In genomic region chr16:69494993-69495392, GRCh38 we compare ENCODE assay signal across 9 cellular contexts.
A peak's percentile ranks its signal among the peaks of the same experiment; 100 is the strongest.
DNase-seq lines count a peak whose midpoint lies in the region; ATAC-seq, FAIRE-seq and TF ChIP-seq lines count a peak whose summit lies in the region.
"Had no signal": no experiment of that assay in that cellular context is flagged by ENCODE, and none has a peak within 500 bp of the region (broad histone marks: within the 10 kb centered on the region; RNA-seq: fewer than 3 reads in every experiment).

No MANE protein-coding gene starts in this region.

- H3K27me3 ChIP-seq in Peyer's patch: no peaks in the 10 kb centered on the region

- TF ChIP-seq CTCF in Peyer's patch (IDR thresholded peaks at IDR 0.05): peak in 3 of 6 experiments; percentile 5 to 31 (median 24)

- no peaks in the 10 kb centered on the region for H3K36me3 ChIP-seq in Peyer's patch
- H3K36me3 ChIP-seq: heart left ventricle had no signal

- no peaks in the 10 kb centered on the region for H3K4me1 ChIP-seq in Peyer's patch
- H3K4me1 ChIP-seq: heart left ventricle had no signal

- in situ Hi-C loops in KBM-7 (cut with MboI; ENCODE audit: low pct_unique_long_range_greater_than_20kb, low sequenced_read_pairs): no loop called here

- no peak for FAIRE-seq in urothelium cell line (lab: Jason Lieb, UNC)

- DNase-seq in CD1c-positive myeloid dendritic cell (ENCODE audit: extremely low spot score) (peak; percentile 74), KBM-7 (peak; percentile 64), activated T-cell treated with anti-CD3 and anti-CD28 coated beads for 48 hours (ENCODE audit: low read depth) (peak; percentile 22), left colon (peak in 1 of 2 donors; percentile 10), H4 (ENCODE audit: low spot score) (no peak), urothelium cell line (ENCODE audit: low spot score) (no peak), Peyer's patch (no peak)

- no peak overlapping the region for H3K4me3 ChIP-seq in Peyer's patch
- H3K4me3 ChIP-seq: heart left ventricle had no signal

- no peaks in the 10 kb centered on the region for H3K9me3 ChIP-seq in Peyer's patch

- ATAC-seq in left colon: peak; percentile 47
- ATAC-seq in GM21619 (IDR thresholded peaks at IDR 0.05; ENCODE audit: unreplicated experiment): no peak

- intact Hi-C loops in left colon (cut with DNase I, micrococcal nuclease): no loop called here

- TF ChIP-seq POLR2A in Peyer's patch (IDR thresholded peaks at IDR 0.05): no peak

- no peak overlapping the region for H3K27ac ChIP-seq in Peyer's patch

Comparison
In these comparisons a context has a peak if more than half of its experiments do, and no peak if none do; other contexts are left out.
1. DNase-seq: peak in CD1c-positive myeloid dendritic cell (single experiment), KBM-7 (single experiment) and activated T-cell treated with anti-CD3 and anti-CD28 coated beads for 48 hours (single experiment); none in H4 (single experiment), urothelium cell line (single experiment) and Peyer's patch (0 of 3).